Comparison of ENCODE assay signal across 28 cellular contexts in the genomic region with DNA sequence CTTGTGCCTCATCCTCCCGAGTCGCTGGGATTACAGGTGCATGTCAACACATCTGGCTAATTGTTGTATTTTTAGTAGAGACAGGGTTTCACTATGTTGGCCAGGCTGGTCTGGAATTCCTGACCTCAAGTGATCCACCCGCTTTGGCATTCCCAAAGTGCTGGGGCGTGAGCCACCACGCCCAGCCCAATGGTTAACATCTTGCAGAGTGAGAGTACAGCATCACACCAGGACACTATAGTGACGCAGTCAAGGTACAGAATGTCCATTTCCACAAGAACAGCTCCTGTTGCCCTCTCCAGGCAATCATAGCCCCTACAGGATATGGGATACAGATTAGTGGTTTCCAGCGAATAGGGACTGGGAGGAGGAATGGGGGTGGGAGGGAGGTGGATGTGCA. TPM values are rescaled to one million over a fixed set of nuclear protein-coding genes. Genes with fewer than 3 reads are reported as not detected.
"Had no signal": no experiment of that assay in that cellular context is flagged by ENCODE, and none has a peak within 500 bp of the region (broad histone marks: within the 10 kb centered on the region; RNA-seq: fewer than 3 reads in every experiment).

No MANE protein-coding gene starts in this region.

- H3K4me3 ChIP-seq: dorsolateral prefrontal cortex, gastroesophageal sphincter, heart left ventricle, hepatocyte, lung, pancreas, right lobe of liver, smooth muscle cell, stomach, thyroid gland had no signal

- ATAC-seq: esophagus mucosa; foreskin keratinocyte; gastroesophageal sphincter; heart left ventricle; left lobe of liver; naive thymus-derived CD8-positive, alpha-beta T cell; pancreas; right lobe of liver; stimulated activated effector memory CD8-positive, alpha-beta T cell treated with anti-CD3 and anti-CD28 coated beads, Interleukin-12 subunit alpha, Interleukin-12 subunit beta, amount 100 ng/mL, for 72 hours had no signal

- H3K27me3 ChIP-seq: dorsolateral prefrontal cortex, pancreas, right lobe of liver, stomach, thyroid gland had no signal

- H3K36me3 Mint-ChIP-seq: naive thymus-derived CD8-positive, alpha-beta T cell; stimulated activated effector memory CD8-positive, alpha-beta T cell treated with anti-CD3 and anti-CD28 coated beads, Interleukin-12 subunit alpha, Interleukin-12 subunit beta, amount 100 ng/mL, for 72 hours had no signal

- DNase-seq: dorsolateral prefrontal cortex; effector CD4-positive, alpha-beta T cell; endodermal cell; foreskin keratinocyte; heart left ventricle; kidney; mesenchymal stem cell; midbrain; naive thymus-derived CD8-positive, alpha-beta T cell; nephron progenitor cell; occipital lobe; pancreas; right lobe of liver; stimulated activated CD4-positive, alpha-beta T cell treated with anti-CD3 and anti-CD28 coated beads, Interleukin-12 subunit alpha, Interleukin-12 subunit beta, amount 100 ng/mL, for 4 hours; stimulated activated CD4-positive, alpha-beta T cell treated with anti-CD3 and anti-CD28 coated beads, Interleukin-1b, Interleukin-23, amount 100 ng/mL, for 48 hours; stimulated activated CD4-positive, alpha-beta T cell treated with anti-CD3 and anti-CD28 coated beads, Interleukin-4, amount 100 ng/mL, for 1 hour; stimulated activated naive CD4-positive, alpha-beta T cell treated with Interleukin-2 at 50 U/mL for 16 hours; stomach; thyroid gland; trophoblast cell had no signal

- H3K4me2 ChIP-seq: hepatocyte, smooth muscle cell had no signal

- H3K36me3 ChIP-seq: gastroesophageal sphincter, heart left ventricle, pancreas, right lobe of liver, stomach, thyroid gland had no signal

- H3K27ac ChIP-seq: dorsolateral prefrontal cortex, epithelial cell of prostate, foreskin keratinocyte, gastroesophageal sphincter, heart left ventricle, hepatocyte, pancreas, right lobe of liver, stomach, thyroid gland had no signal

- H3K9me3 ChIP-seq: gastroesophageal sphincter, heart left ventricle, pancreas, right lobe of liver, stomach, thyroid gland had no signal

- H3K9me3 Mint-ChIP-seq: endodermal cell; naive thymus-derived CD8-positive, alpha-beta T cell; nephron progenitor cell; stimulated activated effector memory CD8-positive, alpha-beta T cell treated with anti-CD3 and anti-CD28 coated beads, Interleukin-12 subunit alpha, Interleukin-12 subunit beta, amount 100 ng/mL, for 72 hours had no signal

- H3K27ac Mint-ChIP-seq: endodermal cell; naive thymus-derived CD8-positive, alpha-beta T cell; nephron progenitor cell; stimulated activated effector memory CD8-positive, alpha-beta T cell treated with anti-CD3 and anti-CD28 coated beads, Interleukin-12 subunit alpha, Interleukin-12 subunit beta, amount 100 ng/mL, for 72 hours had no signal

- H3K79me2 ChIP-seq: hepatocyte had no signal

- H2AFZ ChIP-seq: hepatocyte had no signal

- H3K4me1 Mint-ChIP-seq: endodermal cell; naive thymus-derived CD8-positive, alpha-beta T cell; nephron progenitor cell; stimulated activated effector memory CD8-positive, alpha-beta T cell treated with anti-CD3 and anti-CD28 coated beads, Interleukin-12 subunit alpha, Interleukin-12 subunit beta, amount 100 ng/mL, for 72 hours had no signal

- H3K4me1 ChIP-seq: foreskin keratinocyte, gastroesophageal sphincter, heart left ventricle, pancreas, right lobe of liver, stomach, thyroid gland had no signal

- H3K4me3 Mint-ChIP-seq: endodermal cell; naive thymus-derived CD8-positive, alpha-beta T cell; nephron progenitor cell; stimulated activated effector memory CD8-positive, alpha-beta T cell treated with anti-CD3 and anti-CD28 coated beads, Interleukin-12 subunit alpha, Interleukin-12 subunit beta, amount 100 ng/mL, for 72 hours had no signal

RNA-seq across cellular contexts. Expression of a gene that starts 34.0 kb away (rescaled TPM):
- polyA plus RNA-seq: hepatocyte, smooth muscle cell had no signal
